17 cellular contexts compared by ENCODE assay signal in genomic region chr17:72136692-72137550, GRCh38. TPM values are rescaled to one million over a fixed set of nuclear protein-coding genes. Genes with fewer than 3 reads are reported as not detected.
DNase-seq lines count a peak whose midpoint lies in the region; ATAC-seq and TF ChIP-seq lines count a peak whose summit lies in the region.
"Had no signal": no experiment of that assay in that cellular context is flagged by ENCODE, and none has a peak within 500 bp of the region (broad histone marks: within the 10 kb centered on the region; RNA-seq: fewer than 3 reads in every experiment).

No MANE protein-coding gene starts in this region.

- no peaks in the 10 kb centered on the region for H3K27me3 ChIP-seq in mesenchymal stem cell (ENCODE audit: control insufficient read depth in 1 of 2, insufficient read depth in 1 of 2, low read length in 2 of 2)
- no peaks in the 10 kb centered on the region for H3K27me3 ChIP-seq in CD4-positive, alpha-beta memory T cell (ENCODE audit: insufficient read depth, low read length)
- H3K27me3 ChIP-seq: BLaER1, cardiac muscle cell had no signal

- no peak overlapping the region for H2BK15ac ChIP-seq in mesenchymal stem cell (ENCODE audit: low read depth, poor library complexity, severe bottlenecking)

- H3K4me1 Mint-ChIP-seq in chondrocyte (ENCODE audit: low read depth): peaks cover 35% of the 10 kb centered on the region
- H3K4me1 Mint-ChIP-seq in CD4-positive, alpha-beta memory T cell: no peaks in the 10 kb centered on the region

- H3K79me1 ChIP-seq in mesenchymal stem cell (replicated peaks; ENCODE audit: low read length, poor library complexity, severe bottlenecking): no peaks in the 10 kb centered on the region

- H3K4me1 ChIP-seq in mesenchymal stem cell (ENCODE audit: control insufficient read depth, insufficient read depth, low read depth, low read length): peaks cover 5% of the 10 kb centered on the region
- H3K4me1 ChIP-seq in CD4-positive, alpha-beta memory T cell (ENCODE audit: insufficient read depth, low read length): no peaks in the 10 kb centered on the region
- H3K4me1 ChIP-seq: BLaER1 had no signal

- peak overlapping the region; percentile 23 for H3K4me2 ChIP-seq in mesenchymal stem cell (ENCODE audit: low read length, poor library complexity, severe bottlenecking)
- H3K4me2 ChIP-seq: BLaER1 had no signal

- WGBS in mesenchymal stem cell: 84% methylated on average over 13 of the region's 14 CpGs

- H2AK5ac ChIP-seq in mesenchymal stem cell (ENCODE audit: low read length, severe bottlenecking): peak overlapping the region; percentile 34

- no peak overlapping the region for H4K8ac ChIP-seq in mesenchymal stem cell (ENCODE audit: low read length)

- H3K27me3 Mint-ChIP-seq in chondrocyte (ENCODE audit: low read depth): no peaks in the 10 kb centered on the region
- peaks cover 3 to 5% of the 10 kb centered on the region in 2 donors for H3K27me3 Mint-ChIP-seq in CD4-positive, alpha-beta memory T cell

- CTCF ChIA-PET in CD4-positive, alpha-beta memory T cell (lab: Charles Lee; ENCODE audit: partially characterized antibody): no interaction called here

- DNase-seq in Daoy (ENCODE audit: low read depth) (peak; percentile 66), NCI-H524 (lab: John Stamatoyannopoulos, UW) (peak; percentile 88 to 98), chondrocyte (ENCODE audit: low spot score) (no peak), mesenchymal stem cell (no peak), NCI-H2227 (lab: John Stamatoyannopoulos, UW; ENCODE audit: unreplicated experiment) (no peak), cerebellar nuclear complex (lab: John Stamatoyannopoulos, UW) (no peak)
- no peak for DNase-seq in CD4-positive, alpha-beta memory T cell
- DNase-seq: activated CD4-positive, alpha-beta T cell treated with anti-CD3 and anti-CD28 coated beads, Interleukin-2, amount 50 U/mL, for 48 hours; activated gamma-delta T cell treated with Interleukin-2 at 50 U/mL for 16 hours; GF-D8; stomach; T1000 had no signal

- no peak overlapping the region for H2BK120ac ChIP-seq in mesenchymal stem cell (ENCODE audit: low read depth, low read length)

- no peak overlapping the region for H2BK5ac ChIP-seq in mesenchymal stem cell (ENCODE audit: low read depth, low read length, poor library complexity, severe bottlenecking)

- no peak overlapping the region for H3K27ac ChIP-seq in mesenchymal stem cell (ENCODE audit: low read length, poor library complexity, severe bottlenecking)
- no peak overlapping the region for H3K27ac ChIP-seq in CD4-positive, alpha-beta memory T cell (ENCODE audit: low read depth, low read length)
- H3K27ac ChIP-seq: BLaER1, cardiac muscle cell, stomach had no signal

- no peak overlapping the region for H3K14ac ChIP-seq in mesenchymal stem cell (ENCODE audit: low read length in 2 of 2)

- ATAC-seq in GM18502 (IDR thresholded peaks at IDR 0.05; ENCODE audit: poor library complexity, unreplicated experiment): no peak
- ATAC-seq: esophagus mucosa had no signal

- no peaks in the 10 kb centered on the region for H3K36me3 Mint-ChIP-seq in chondrocyte (ENCODE audit: low read depth)
- H3K36me3 Mint-ChIP-seq in CD4-positive, alpha-beta memory T cell: no peaks in the 10 kb centered on the region

- H3K18ac ChIP-seq in mesenchymal stem cell (ENCODE audit: low read depth in 1 of 2, low read length in 2 of 2): no peak overlapping the region

- intact Hi-C loops in CD4-positive, alpha-beta memory T cell (cut with micrococcal nuclease): no loop called here

- H3K36me3 ChIP-seq in mesenchymal stem cell (ENCODE audit: control insufficient read depth in 1 of 2, insufficient read depth in 2 of 2, low read depth in 1 of 2, low read length in 2 of 2): no peaks in the 10 kb centered on the region
- H3K36me3 ChIP-seq in CD4-positive, alpha-beta memory T cell (ENCODE audit: insufficient read depth, low read length): no peaks in the 10 kb centered on the region
- H3K36me3 ChIP-seq: BLaER1, cardiac muscle cell, stomach had no signal

- no peak overlapping the region for H3K4me3 ChIP-seq in mesenchymal stem cell (ENCODE audit: insufficient read depth in 1 of 2, low read depth in 1 of 2, low read length in 2 of 2)
- no peak overlapping the region for H3K4me3 ChIP-seq in CD4-positive, alpha-beta memory T cell (ENCODE audit: low read length in 2 of 2)
- H3K4me3 ChIP-seq: BLaER1, cardiac muscle cell, stomach had no signal

- no peak overlapping the region for H4K91ac ChIP-seq in mesenchymal stem cell (ENCODE audit: low read length)

- no peak overlapping the region for H2BK12ac ChIP-seq in mesenchymal stem cell (ENCODE audit: low read length in 2 of 2)

- H3K9me3 Mint-ChIP-seq in chondrocyte (ENCODE audit: low read depth): no peaks in the 10 kb centered on the region
- H3K9me3 Mint-ChIP-seq in CD4-positive, alpha-beta memory T cell: peaks cover 0 to 9% (median under 1%) of the 10 kb centered on the region in 8 donors

- no peak overlapping the region for H3K9ac ChIP-seq in mesenchymal stem cell (ENCODE audit: low read length)
- H3K9ac ChIP-seq: BLaER1 had no signal

- H3K27ac Mint-ChIP-seq in chondrocyte (ENCODE audit: unreplicated experiment): peak overlapping the region; percentile 79
- no peak overlapping the region for H3K27ac Mint-ChIP-seq in CD4-positive, alpha-beta memory T cell

- H3K23ac ChIP-seq in mesenchymal stem cell (ENCODE audit: low read length in 2 of 2): no peak overlapping the region

- no peak overlapping the region for H2AFZ ChIP-seq in mesenchymal stem cell (ENCODE audit: low read depth, low read length)

- POLR2A ChIA-PET in CD4-positive, alpha-beta memory T cell (lab: Charles Lee; ENCODE audit: partially characterized antibody): no interaction called here

- no peak overlapping the region for H3K4me3 Mint-ChIP-seq in chondrocyte (ENCODE audit: unreplicated experiment)
- no peak overlapping the region for H3K4me3 Mint-ChIP-seq in CD4-positive, alpha-beta memory T cell

- H3K4ac ChIP-seq in mesenchymal stem cell (ENCODE audit: low read depth in 1 of 2, low read length in 2 of 2): no peak overlapping the region

- no peak for TF ChIP-seq CTCF in chondrocyte (IDR thresholded peaks at IDR 0.05)

- H3K9me3 ChIP-seq in mesenchymal stem cell (ENCODE audit: control insufficient read depth, low read length): no peaks in the 10 kb centered on the region
- H3K9me3 ChIP-seq in CD4-positive, alpha-beta memory T cell (ENCODE audit: control insufficient read depth in 1 of 2, low read length in 2 of 2): no peaks in the 10 kb centered on the region
- H3K9me3 ChIP-seq: BLaER1, stomach had no signal

RNA-seq across cellular contexts. Expression of gene SOX9, which starts 16.1 kb away (rescaled TPM):
- 7.4 and 8.4 TPM in 2 replicates for total RNA-seq in Daoy (2014; rRNA removed; shearing (Covaris generic))
- total RNA-seq in chondrocyte: 9.5 to 23.8 TPM (median 10.5 TPM) in 3 replicates
- polyA plus RNA-seq in mesenchymal stem cell (2013, experiment 1 of 2): 7.6 TPM
- 7.2 TPM for polyA plus RNA-seq in mesenchymal stem cell (2013, experiment 2 of 2)
- total RNA-seq in CD4-positive, alpha-beta memory T cell: not detected
- polyA plus RNA-seq in CD4-positive, alpha-beta memory T cell: not detected
- total RNA-seq: pulmonary artery endothelial cell had no signal

Comparison
In these comparisons a context has a peak if more than half of its experiments do, and no peak if none do; other contexts are left out.
1. DNase-seq: peak in Daoy (single experiment) and NCI-H524 (2 of 2); none in chondrocyte (single experiment), mesenchymal stem cell (single experiment), CD4-positive, alpha-beta memory T cell (0 of 5), NCI-H2227 (single experiment) and cerebellar nuclear complex (0 of 2).